Comparison of ENCODE assay signal across 11 cellular contexts in the genomic region with DNA sequence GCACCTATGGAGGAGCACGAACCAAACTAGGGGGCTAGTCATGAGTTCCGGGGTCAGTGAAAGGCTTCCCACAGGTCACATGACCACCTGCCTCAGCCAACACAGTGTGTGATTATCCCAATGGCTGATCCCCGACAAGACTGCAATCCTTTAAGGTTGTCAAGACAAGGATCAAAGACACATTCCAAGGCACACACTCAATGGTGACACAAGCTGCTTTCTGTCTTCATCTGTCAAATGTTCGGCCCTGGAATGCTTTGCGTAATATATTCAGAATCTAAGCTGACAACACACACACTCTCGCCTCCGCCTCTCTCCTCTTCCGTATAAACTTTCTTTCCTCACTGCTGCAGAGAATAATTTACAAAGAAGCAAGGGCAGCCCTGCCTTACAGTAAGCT. TPM values are rescaled to one million over a fixed set of nuclear protein-coding genes. Genes with fewer than 3 reads are reported as not detected.
DNase-seq lines count a peak whose midpoint lies in the region; ATAC-seq and TF ChIP-seq lines count a peak whose summit lies in the region.
"Had no signal": no experiment of that assay in that cellular context is flagged by ENCODE, and none has a peak within 500 bp of the region (broad histone marks: within the 10 kb centered on the region; RNA-seq: fewer than 3 reads in every experiment).

No MANE protein-coding gene starts in this region.

- H4K20me1 ChIP-seq in PC-9 (ENCODE audit: insufficient read depth): peaks cover 41% of the 10 kb centered on the region

- H3K9me3 Mint-ChIP-seq in CD8-positive, alpha-beta memory T cell: no peaks in the 10 kb centered on the region
- no peaks in the 10 kb centered on the region for H3K9me3 Mint-ChIP-seq in activated CD8-positive, alpha-beta T cell treated with anti-CD3 and anti-CD28 coated beads for 36 hours
- H3K9me3 Mint-ChIP-seq in progenitor cell of endocrine pancreas (ENCODE audit: low read depth): no peaks in the 10 kb centered on the region

- intact Hi-C loops in activated CD8-positive, alpha-beta T cell treated with anti-CD3 and anti-CD28 coated beads for 36 hours (cut with micrococcal nuclease): no loop called here
- intact Hi-C loops in heart left ventricle (cut with DNase I) (loop anchor here in 1 of 10 donors (10.0 kb wide), 1 partner anchor 161 kb away; a partner anchor contains a TSS), aorta (cut with DNase I) (loop anchor here in 1 of 2 donors (5.0 kb wide), 1 partner anchor 56 kb away; no protein-coding TSS in a partner anchor), PC-9 (cut with micrococcal nuclease; ENCODE audit: unreplicated experiment) (no loop called here)

- H3K27me3 Mint-ChIP-seq in CD8-positive, alpha-beta memory T cell: no peaks in the 10 kb centered on the region
- H3K27me3 Mint-ChIP-seq in activated CD8-positive, alpha-beta T cell treated with anti-CD3 and anti-CD28 coated beads for 36 hours: no peaks in the 10 kb centered on the region
- H3K27me3 Mint-ChIP-seq in progenitor cell of endocrine pancreas: no peaks in the 10 kb centered on the region

- POLR2A ChIA-PET in CD8-positive, alpha-beta memory T cell (lab: Charles Lee): no interaction called here
- POLR2A ChIA-PET in activated CD8-positive, alpha-beta T cell treated with anti-CD3 and anti-CD28 coated beads for 36 hours (lab: Charles Lee): interaction anchor here (1.3 to 1.7 kb wide), 2 partner anchors 12 to 16 kb away, joined by 3 to 5 read pairs; a partner anchor contains a TSS
- POLR2A ChIA-PET in PC-9 (lab: Charles Lee; ENCODE audit: unreplicated experiment): no interaction called here

- no peak overlapping the region for H3K27ac ChIP-seq in CD8-positive, alpha-beta memory T cell (ENCODE audit: low read depth, low read length)
- H3K27ac ChIP-seq in heart left ventricle: peak overlapping the region in 11 of 12 donors; percentile 10 to 77 (median 52)
- H3K27ac ChIP-seq in aorta (ENCODE audit: low read depth in 1 of 2, low read length in 2 of 2): no peak overlapping the region
- H3K27ac ChIP-seq in PC-9: no peak overlapping the region

- peaks cover 69 to 95% (median 85%) of the 10 kb centered on the region in 3 donors for H3K4me1 Mint-ChIP-seq in CD8-positive, alpha-beta memory T cell
- H3K4me1 Mint-ChIP-seq in activated CD8-positive, alpha-beta T cell treated with anti-CD3 and anti-CD28 coated beads for 36 hours (ENCODE audit: low read depth): peaks cover 87% of the 10 kb centered on the region
- peaks cover 51% of the 10 kb centered on the region for H3K4me1 Mint-ChIP-seq in progenitor cell of endocrine pancreas (ENCODE audit: low read depth)

- in situ Hi-C loops in ACHN (cut with HindIII; ENCODE audit: low pct_ligation_motif_present, low pct_unique_long_range_greater_than_20kb, low sequenced_read_pairs): no loop called here

- H3K4me2 ChIP-seq in PC-9: no peak overlapping the region

- no peaks in the 10 kb centered on the region for H3K27me3 ChIP-seq in CD8-positive, alpha-beta memory T cell (ENCODE audit: insufficient read depth, low read length, poor library complexity, severe bottlenecking)
- H3K27me3 ChIP-seq in heart left ventricle (no peaks in the 10 kb centered on the region), aorta (ENCODE audit: control insufficient read depth in 1 of 2, insufficient read depth in 2 of 2, low read length in 1 of 2) (no peaks in the 10 kb centered on the region), PC-9 (ENCODE audit: insufficient read depth, low read depth) (no peaks in the 10 kb centered on the region)
- H3K27me3 ChIP-seq: dorsolateral prefrontal cortex had no signal

- WGBS in heart left ventricle, 4 donors: 30 to 49% (median 39%) methylated on average over 8 of the region's 8 CpGs
- 37 to 49% methylated on average over 8 of the region's 8 CpGs for WGBS in aorta, 2 donors

- H3K4me1 ChIP-seq in CD8-positive, alpha-beta memory T cell (ENCODE audit: insufficient read depth, low read length): peaks cover 78% of the 10 kb centered on the region
- peaks cover 23 to 97% (median 78%) of the 10 kb centered on the region in 12 donors for H3K4me1 ChIP-seq in heart left ventricle
- H3K4me1 ChIP-seq in aorta (ENCODE audit: control insufficient read depth in 1 of 2, insufficient read depth in 2 of 2, low read length in 2 of 2): no peaks in the 10 kb centered on the region
- no peaks in the 10 kb centered on the region for H3K4me1 ChIP-seq in PC-9 (replicated peaks; ENCODE audit: insufficient read depth)

- H3K9me2 ChIP-seq in PC-9 (ENCODE audit: insufficient read depth): no peaks in the 10 kb centered on the region

- no peaks in the 10 kb centered on the region for H3K9me3 ChIP-seq in CD8-positive, alpha-beta memory T cell (ENCODE audit: low read length)
- H3K9me3 ChIP-seq in heart left ventricle (no peaks in the 10 kb centered on the region), aorta (ENCODE audit: control insufficient read depth, low read length) (no peaks in the 10 kb centered on the region), PC-9 (ENCODE audit: insufficient read depth, low read depth) (no peaks in the 10 kb centered on the region)

- peaks cover 90% of the 10 kb centered on the region for H3K79me2 ChIP-seq in PC-9 (ENCODE audit: low read depth)

- H3K36me3 Mint-ChIP-seq in CD8-positive, alpha-beta memory T cell: peaks cover 0 to 39% (median 3%) of the 10 kb centered on the region in 3 donors
- peaks cover 26% of the 10 kb centered on the region for H3K36me3 Mint-ChIP-seq in activated CD8-positive, alpha-beta T cell treated with anti-CD3 and anti-CD28 coated beads for 36 hours (ENCODE audit: low read depth)
- H3K36me3 Mint-ChIP-seq in progenitor cell of endocrine pancreas (ENCODE audit: insufficient read depth): no peaks in the 10 kb centered on the region

- no TSS peak for BruUV-seq in PC-9 (replicated peaks; lab: Mats Ljungman, UMichigan)

- peak overlapping the region in 5 of 8 donors; percentile 43 to 94 (median 85) for H3K27ac Mint-ChIP-seq in CD8-positive, alpha-beta memory T cell
- peak overlapping the region; percentile 25 for H3K27ac Mint-ChIP-seq in activated CD8-positive, alpha-beta T cell treated with anti-CD3 and anti-CD28 coated beads for 36 hours
- H3K27ac Mint-ChIP-seq in progenitor cell of endocrine pancreas: peak overlapping the region; percentile 51

- H3F3A ChIP-seq in PC-9 (ENCODE audit: insufficient read depth, low read depth): no peaks in the 10 kb centered on the region

- peak overlapping the region in 1 of 7 donors; percentile 35 for H3K4me3 Mint-ChIP-seq in CD8-positive, alpha-beta memory T cell
- no peak overlapping the region for H3K4me3 Mint-ChIP-seq in activated CD8-positive, alpha-beta T cell treated with anti-CD3 and anti-CD28 coated beads for 36 hours
- no peak overlapping the region for H3K4me3 Mint-ChIP-seq in progenitor cell of endocrine pancreas (ENCODE audit: low read depth)

- no peak overlapping the region for H3K4me3 ChIP-seq in CD8-positive, alpha-beta memory T cell (ENCODE audit: low read length)
- H3K4me3 ChIP-seq in heart left ventricle (no peak overlapping the region), aorta (ENCODE audit: low read length in 2 of 2) (no peak overlapping the region), PC-9 (no peak overlapping the region)
- H3K4me3 ChIP-seq: dorsolateral prefrontal cortex, skin epidermis had no signal

- no peak for DNase-seq in CD8-positive, alpha-beta memory T cell
- DNase-seq in activated CD8-positive, alpha-beta T cell treated with anti-CD3 and anti-CD28 coated beads for 36 hours: no peak
- peak in 2 of 5 donors; percentile 20 to 51 for DNase-seq in heart left ventricle
- DNase-seq in progenitor cell of endocrine pancreas (ENCODE audit: low spot score, unreplicated experiment): no peak
- DNase-seq in activated CD8-positive, alpha-beta memory T cell treated with anti-CD3 and anti-CD28 coated beads, Interleukin-2, amount 50 U/mL, for 4 hours: no peak
- DNase-seq in ACHN: no peak
- no peak for DNase-seq in aorta
- no peak for DNase-seq in PC-9
- DNase-seq: dorsolateral prefrontal cortex, NCI-H510A had no signal

- no peaks in the 10 kb centered on the region for H3K36me3 ChIP-seq in CD8-positive, alpha-beta memory T cell (ENCODE audit: insufficient read depth, low read length)
- peaks cover 0 to 13% (median 0%) of the 10 kb centered on the region in 9 donors for H3K36me3 ChIP-seq in heart left ventricle
- no peaks in the 10 kb centered on the region for H3K36me3 ChIP-seq in aorta (ENCODE audit: control insufficient read depth in 1 of 2, insufficient read depth in 2 of 2, low read length in 1 of 2)
- H3K36me3 ChIP-seq in PC-9 (ENCODE audit: low read depth): no peaks in the 10 kb centered on the region

- no peak overlapping the region for H2AFZ ChIP-seq in PC-9

- ATAC-seq in activated CD8-positive, alpha-beta T cell treated with anti-CD3 and anti-CD28 coated beads for 36 hours: no peak
- ATAC-seq in heart left ventricle (peak in 3 of 4 donors; percentile 18 to 62 (median 27)), aorta (ENCODE audit: low FRiP score) (no peak)

- no peak for TF ChIP-seq CTCF in activated CD8-positive, alpha-beta T cell treated with anti-CD3 and anti-CD28 coated beads for 36 hours (IDR thresholded peaks at IDR 0.05)
- TF ChIP-seq CTCF in heart left ventricle (IDR thresholded peaks at IDR 0.05) (no peak), progenitor cell of endocrine pancreas (IDR thresholded peaks at IDR 0.05; ENCODE audit: unreplicated experiment) (no peak), PC-9 (conservative IDR thresholded peaks at IDR 0.05) (no peak)

- CTCF ChIA-PET in CD8-positive, alpha-beta memory T cell (lab: Charles Lee): interaction anchor here (0.7 to 3.4 kb wide), 5 partner anchors 13 to 162 kb away, joined by 3 to 43 read pairs (median 31); a partner anchor contains a TSS
- CTCF ChIA-PET in activated CD8-positive, alpha-beta T cell treated with anti-CD3 and anti-CD28 coated beads for 36 hours (lab: Charles Lee): interaction anchor here (1.2 to 7.8 kb wide), 4 partner anchors 9 to 56 kb away, joined by 3 to 108 read pairs (median 58); no protein-coding TSS in a partner anchor
- CTCF ChIA-PET in PC-9 (lab: Charles Lee): no interaction called here

- no peak for TF ChIP-seq POLR2A in heart left ventricle (IDR thresholded peaks at IDR 0.05)

RNA-seq across cellular contexts. Expression of a gene that starts 11.7 kb away (rescaled TPM):
- total RNA-seq in CD8-positive, alpha-beta memory T cell: 10 to 100 TPM; 94.8 to 97.6 TPM
- 9.7 TPM for polyA plus RNA-seq in CD8-positive, alpha-beta memory T cell
- 10 to 100 TPM; 74.3 to 87.5 TPM for total RNA-seq in activated CD8-positive, alpha-beta T cell treated with anti-CD3 and anti-CD28 coated beads for 36 hours
- total RNA-seq in heart left ventricle (10 to 100 TPM; 48.9 to 80.7 (median 58.0) TPM), progenitor cell of endocrine pancreas (99.9 and 106 TPM in 2 replicates), aorta (10 to 100 TPM; 57.9 to 63.2 TPM), PC-9 (2021) (43.7 and 44.1 TPM in 2 replicates)
- polyA plus RNA-seq in heart left ventricle (10 to 100 TPM; 29.4 to 59.7 TPM), aorta (10 to 100 TPM; 19.5 to 43.3 TPM)

RNA-seq across cellular contexts. Expression of a gene that starts 52.2 kb away (rescaled TPM):
- total RNA-seq in CD8-positive, alpha-beta memory T cell: 1 to 10 TPM; 5.3 to 7.3 TPM
- polyA plus RNA-seq in CD8-positive, alpha-beta memory T cell: 2.7 TPM
- total RNA-seq in activated CD8-positive, alpha-beta T cell treated with anti-CD3 and anti-CD28 coated beads for 36 hours: 1 to 10 TPM; 2.1 to 2.8 TPM
- total RNA-seq in heart left ventricle (1 to 10 TPM; 1.2 to 6.2 (median 3.3) TPM), progenitor cell of endocrine pancreas (22.1 and 22.5 TPM in 2 replicates), aorta (10 to 100 TPM in 1 of 2 donors, 1 to 10 TPM in 1; 9.4 to 14.0 TPM), PC-9 (2021) (32.0 and 41.5 TPM in 2 replicates)
- polyA plus RNA-seq in heart left ventricle (1 to 10 TPM; 2.4 to 4.8 TPM), aorta (10 to 100 TPM in 1 of 2 donors, 1 to 10 TPM in 1; 9.3 to 70.9 TPM)

Comparison
In these comparisons a context has a peak if more than half of its experiments do, and no peak if none do; other contexts are left out.
1. H3K27ac ChIP-seq: peak in heart left ventricle (11 of 12); none in CD8-positive, alpha-beta memory T cell (single experiment), aorta (0 of 2) and PC-9 (single experiment).
2. H3K27ac Mint-ChIP-seq: peak in every context shown above with its lines; median percentile 85 in CD8-positive, alpha-beta memory T cell; 51 in progenitor cell of endocrine pancreas; 25 in activated CD8-positive, alpha-beta T cell treated with anti-CD3 and anti-CD28 coated beads for 36 hours.
3. ATAC-seq: peak in heart left ventricle (3 of 4); none in activated CD8-positive, alpha-beta T cell treated with anti-CD3 and anti-CD28 coated beads for 36 hours (single experiment) and aorta (single experiment).